In the genomic region with DNA sequence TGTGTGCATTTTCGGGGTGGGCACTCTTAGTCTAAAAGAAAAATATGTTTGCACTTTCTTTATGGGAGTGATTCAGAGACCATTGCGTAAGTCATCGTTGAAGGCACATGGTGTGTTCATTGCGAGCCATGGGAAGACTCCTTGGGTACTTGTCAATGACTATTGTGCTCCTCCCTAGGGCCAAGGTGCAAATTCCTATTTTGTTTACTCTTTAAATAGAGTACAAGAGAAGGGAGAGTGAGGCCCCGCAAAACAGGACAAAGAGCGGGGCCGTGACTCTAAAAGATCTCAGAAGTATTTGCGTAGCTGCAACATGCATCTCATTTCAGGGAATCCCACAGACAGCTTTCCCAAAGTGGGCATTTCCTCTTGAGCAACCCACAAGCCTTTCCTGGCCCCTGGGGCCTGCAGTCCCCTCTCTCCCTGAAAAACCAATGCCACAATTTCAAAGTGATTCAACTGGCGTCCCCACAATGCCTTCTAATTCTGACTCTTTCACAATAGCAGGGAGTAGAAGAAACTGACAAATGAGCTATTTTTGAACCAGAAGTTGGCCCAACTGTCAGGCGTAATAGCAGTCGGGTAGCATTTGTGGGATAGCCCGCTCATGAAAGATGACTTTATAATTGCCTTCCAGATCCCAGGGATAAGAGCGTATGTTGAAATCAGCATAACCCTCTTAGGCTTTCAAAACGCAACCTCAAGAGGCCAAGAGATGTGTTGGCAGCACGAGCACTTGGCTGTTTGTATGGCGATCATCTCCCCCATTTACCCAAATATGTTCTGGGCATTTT, we compare ENCODE assay signal across 16 cellular contexts.
DNase-seq lines count a peak whose midpoint lies in the region; ATAC-seq and TF ChIP-seq lines count a peak whose summit lies in the region.
"Had no signal": no experiment of that assay in that cellular context is flagged by ENCODE, and none has a peak within 500 bp of the region (broad histone marks: within the 10 kb centered on the region; RNA-seq: fewer than 3 reads in every experiment).

No MANE protein-coding gene starts in this region.

- H3K9me3 ChIP-seq in lower lobe of right lung: no peaks in the 10 kb centered on the region
- H3K9me3 ChIP-seq: heart left ventricle, left ventricle myocardium inferior, vagina had no signal

- ATAC-seq in lower lobe of right lung: peak; percentile 53 to 75
- ATAC-seq in HG03457 (IDR thresholded peaks at IDR 0.05; ENCODE audit: unreplicated experiment): no peak
- ATAC-seq: activated T-cell treated with anti-CD3 and anti-CD28 coated beads, Interleukin-2, amount 50 U/mL, for 72 hours; heart left ventricle; stimulated activated naive CD8-positive, alpha-beta T cell treated with anti-CD3 and anti-CD28 coated beads, Interleukin-15, Interleukin-2, amounts not matched to agents 100 U/mL and 50 U/mL, for 24 hours had no signal

- TF ChIP-seq POLR2A in NB4 (IDR thresholded peaks at IDR 0.05; ENCODE audit: extremely low read depth, insufficient read length): peak; percentile 29

- TF ChIP-seq CTCF in NB4 (IDR thresholded peaks at IDR 0.05; ENCODE audit: low read depth, low read length) (no peak), lower lobe of right lung (IDR thresholded peaks at IDR 0.05) (no peak)

- no peaks in the 10 kb centered on the region for H3K36me3 ChIP-seq in lower lobe of right lung
- H3K36me3 ChIP-seq: heart left ventricle, left ventricle myocardium inferior, vagina had no signal

- H3K27me3 ChIP-seq in lower lobe of right lung (ENCODE audit: low read depth): no peaks in the 10 kb centered on the region
- H3K27me3 ChIP-seq: heart left ventricle, vagina had no signal

- intact Hi-C loops in lower lobe of right lung (cut with DNase I): no loop called here

- H3K27ac ChIP-seq in lower lobe of right lung: no peak overlapping the region
- H3K27ac ChIP-seq: C4-2B, epithelial cell of prostate, heart left ventricle, left ventricle myocardium inferior, vagina had no signal

- H3K4me1 ChIP-seq in lower lobe of right lung: peaks cover 7% of the 10 kb centered on the region
- H3K4me1 ChIP-seq: left ventricle myocardium inferior had no signal

- DNase-seq in H4 (ENCODE audit: low spot score): peak; percentile 11
- DNase-seq in NB4 (ENCODE audit: low read depth): peak; percentile 99
- peak; percentile 85 for DNase-seq in RPMI7951 (ENCODE audit: low read depth)
- no peak for DNase-seq in lower lobe of right lung
- DNase-seq in stimulated activated CD4-positive, alpha-beta T cell treated with anti-CD3 and anti-CD28 coated beads, Interleukin-2, amount 100 ng/mL, for 24 hours: no peak
- DNase-seq in stimulated activated CD4-positive, alpha-beta T cell treated with anti-CD3 and anti-CD28 coated beads, Interleukin-4, amount 100 ng/mL, for 24 hours: no peak
- DNase-seq: activated CD4-positive, alpha-beta T cell treated with anti-CD3 and anti-CD28 coated beads, Interleukin-2, amount 10 ng/mL, durations not matched to agents 24 days and 14 days; activated T-cell treated with anti-CD3 and anti-CD28 coated beads, Interleukin-2, amount 50 U/mL, for 72 hours; heart left ventricle; left ventricle myocardium inferior; NCI-H1694 treated with DMSO at 0.1 percent for 48 hours; stimulated activated naive CD8-positive, alpha-beta T cell treated with anti-CD3 and anti-CD28 coated beads, Interleukin-15, Interleukin-2, amounts not matched to agents 100 U/mL and 50 U/mL, for 24 hours had no signal

- H3K4me3 ChIP-seq in NB4 (ENCODE audit: low read depth, low read length): peak overlapping the region; percentile 37
- H3K4me3 ChIP-seq in lower lobe of right lung: no peak overlapping the region
- H3K4me3 ChIP-seq: heart left ventricle, left ventricle myocardium inferior, vagina had no signal

Comparison
In these comparisons a context has a peak if more than half of its experiments do, and no peak if none do; other contexts are left out.
1. DNase-seq: peak in H4 (single experiment), NB4 (single experiment) and RPMI7951 (single experiment); none in lower lobe of right lung (single experiment), stimulated activated CD4-positive, alpha-beta T cell treated with anti-CD3 and anti-CD28 coated beads, Interleukin-2, amount 100 ng/mL, for 24 hours (0 of 2) and stimulated activated CD4-positive, alpha-beta T cell treated with anti-CD3 and anti-CD28 coated beads, Interleukin-4, amount 100 ng/mL, for 24 hours (single experiment).